8 cellular contexts compared by ENCODE assay signal in the genomic region with DNA sequence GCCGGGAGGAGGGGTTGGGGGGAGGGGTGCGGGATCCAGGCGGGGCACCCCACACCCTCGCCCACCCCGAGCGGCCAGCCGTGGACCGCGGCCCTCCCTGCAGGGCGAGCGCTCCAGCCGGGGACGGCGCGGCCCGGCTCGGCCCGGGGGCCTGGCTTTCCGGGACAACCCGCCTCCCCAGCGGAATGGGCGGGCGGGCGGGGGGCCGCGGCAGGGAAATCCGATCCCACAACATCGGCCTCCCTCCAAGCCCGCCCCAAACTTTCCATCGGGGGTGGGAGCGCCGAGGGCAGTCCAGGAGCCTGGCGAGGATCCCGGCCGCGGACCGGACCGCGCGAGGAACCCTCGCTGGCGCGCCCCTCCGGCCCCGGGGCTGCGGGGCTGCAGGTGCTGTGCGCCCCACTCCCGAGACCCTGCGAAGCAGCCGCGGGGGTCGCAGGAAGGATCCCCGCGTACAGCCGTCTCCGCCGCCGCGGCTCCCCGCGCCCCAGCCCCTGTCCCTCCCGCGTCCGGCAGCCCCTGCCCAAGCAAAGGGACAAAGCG. TPM values are rescaled to one million over a fixed set of nuclear protein-coding genes. Genes with fewer than 3 reads are reported as not detected.
DNase-seq lines count a peak whose midpoint lies in the region; ATAC-seq and TF ChIP-seq lines count a peak whose summit lies in the region.

No MANE protein-coding gene starts in this region.

- ATAC-seq in T-cell (replicated peaks in 1 of 4) (peak in 3 of 4 experiments; percentile 1 to 8 (median 2)), aorta (ENCODE audit: low FRiP score) (peak; percentile 77), GM21717 (IDR thresholded peaks at IDR 0.05; ENCODE audit: unreplicated experiment) (no peak), GM21528 (IDR thresholded peaks at IDR 0.05; ENCODE audit: low FRiP score, unreplicated experiment) (no peak)

- H3K36me3 Mint-ChIP-seq in T-cell: peaks cover 4% of the 10 kb centered on the region

- TF ChIP-seq POLR2A in esophagus squamous epithelium (IDR thresholded peaks at IDR 0.05): peak in 1 of 4 donors; percentile 4

- H3K4me3 ChIP-seq in HFF-Myc (replicated peaks; ENCODE audit: low read depth, low read length): peak overlapping the region; percentile 68
- peak overlapping the region; percentile 65 to 94 (median 78) for H3K4me3 ChIP-seq in esophagus squamous epithelium
- H3K4me3 ChIP-seq in muscle layer of colon (ENCODE audit: low read depth in 1 of 2, low read length in 2 of 2): peak overlapping the region; percentile 80 to 97
- peak overlapping the region; percentile 89 to 96 for H3K4me3 ChIP-seq in aorta (ENCODE audit: low read length in 2 of 2)

- intact Hi-C loops in esophagus squamous epithelium (cut with DNase I): no loop called here
- intact Hi-C loops in aorta (cut with DNase I): loop anchor here (1.0 to 2.0 kb wide), 2 partner anchors 17 to 38 kb away; no protein-coding TSS in a partner anchor

- H3K4me1 ChIP-seq in esophagus squamous epithelium (peaks cover 45 to 90% (median 59%) of the 10 kb centered on the region in 3 donors), muscle layer of colon (ENCODE audit: insufficient read depth, low read length) (peaks cover 57% of the 10 kb centered on the region), aorta (ENCODE audit: control insufficient read depth in 1 of 2, insufficient read depth in 2 of 2, low read length in 2 of 2) (no peaks in the 10 kb centered on the region)

- H3K9me3 ChIP-seq in esophagus squamous epithelium: no peaks in the 10 kb centered on the region
- H3K9me3 ChIP-seq in muscle layer of colon (ENCODE audit: low read length): no peaks in the 10 kb centered on the region
- H3K9me3 ChIP-seq in aorta (ENCODE audit: control insufficient read depth, low read length): no peaks in the 10 kb centered on the region

- POLR2A ChIA-PET in T-cell (lab: Charles Lee): no interaction called here

- peak overlapping the region; percentile 95 to 100 (median 97) for H3K27ac ChIP-seq in esophagus squamous epithelium
- peak overlapping the region; percentile 100 for H3K27ac ChIP-seq in muscle layer of colon (ENCODE audit: low read depth, low read length)
- H3K27ac ChIP-seq in aorta (ENCODE audit: low read depth in 1 of 2, low read length in 2 of 2): peak overlapping the region; percentile 85 to 96

- 0% methylated on average over 11 of the region's 65 CpGs; no CpG with 5 or more reads in 1 of the 2 donors for WGBS in esophagus squamous epithelium, 2 donors
- WGBS in aorta, 2 donors: 1 to 2% methylated on average over 30 to 65 of the region's 65 CpGs

- no peak overlapping the region for H3K27ac Mint-ChIP-seq in T-cell

- H3K27me3 ChIP-seq in esophagus squamous epithelium (no peaks in the 10 kb centered on the region), muscle layer of colon (ENCODE audit: control insufficient read depth in 1 of 2, insufficient read depth in 2 of 2, low read length in 2 of 2) (no peaks in the 10 kb centered on the region), aorta (ENCODE audit: control insufficient read depth in 1 of 2, insufficient read depth in 2 of 2, low read length in 1 of 2) (no peaks in the 10 kb centered on the region)

- DNase-seq in COR-L47 (lab: John Stamatoyannopoulos, UW): peak; percentile 36
- DNase-seq in HFF-Myc (ENCODE audit: extremely low read depth, low read depth): no peak
- peak in 1 of 34 experiments; percentile 5 for DNase-seq in T-cell
- DNase-seq in esophagus squamous epithelium (lab: John Stamatoyannopoulos, UW): no peak
- peak; percentile 92 to 95 for DNase-seq in aorta

- TF ChIP-seq CTCF in HFF-Myc (IDR thresholded peaks at IDR 0.05; ENCODE audit: low read depth, low read length, missing control alignments): no peak
- TF ChIP-seq CTCF in esophagus squamous epithelium (IDR thresholded peaks at IDR 0.05): peak in 1 of 6 experiments; percentile 3

- CTCF ChIA-PET in T-cell (lab: Charles Lee): interaction anchor here in 1 of 2 donors (1.7 kb wide), 1 partner anchor 12 kb away, joined by 9 read pairs; a partner anchor contains a TSS

- H3K9ac ChIP-seq in muscle layer of colon (ENCODE audit: low read length): peak overlapping the region; percentile 61

- H3K36me3 ChIP-seq in esophagus squamous epithelium: peaks cover 11 to 33% (median 19%) of the 10 kb centered on the region in 3 donors
- H3K36me3 ChIP-seq in muscle layer of colon (ENCODE audit: insufficient read depth, low read length): peaks cover 36% of the 10 kb centered on the region
- peaks cover 0 to 7% of the 10 kb centered on the region in 2 donors for H3K36me3 ChIP-seq in aorta (ENCODE audit: control insufficient read depth in 1 of 2, insufficient read depth in 2 of 2, low read length in 1 of 2)

- H3K4me1 Mint-ChIP-seq in T-cell: peaks cover 38 to 55% (median 48%) of the 10 kb centered on the region in 3 donors

- no peaks in the 10 kb centered on the region for H3K9me3 Mint-ChIP-seq in T-cell

- no peaks in the 10 kb centered on the region for H3K27me3 Mint-ChIP-seq in T-cell

- peak overlapping the region in 2 of 3 donors; percentile 60 to 86 for H3K4me3 Mint-ChIP-seq in T-cell

RNA-seq across cellular contexts. Expression of a gene that starts 0.5 kb away (rescaled TPM):
- total RNA-seq in T-cell (10 to 100 TPM; 36.3 to 89.0 (median 72.3) TPM), esophagus squamous epithelium (10 to 100 TPM in 2 of 4 donors, 1 to 10 TPM in 2; 7.4 to 23.8 (median 12.8) TPM), aorta (10 to 100 TPM; 49.6 to 55.6 TPM)
- 10 to 100 TPM in 1 of 2 donors, 1 to 10 TPM in 1; 6.1 to 38.8 TPM for polyA plus RNA-seq in aorta

RNA-seq across cellular contexts. Expression of a gene that starts 11.5 kb away (rescaled TPM):
- total RNA-seq in T-cell (10 to 100 TPM; 16.9 to 25.0 (median 19.2) TPM), esophagus squamous epithelium (10 to 100 TPM in 3 of 4 donors, 1 to 10 TPM in 1; 7.1 to 17.2 (median 14.0) TPM), aorta (10 to 100 TPM in 1 of 2 donors, 1 to 10 TPM in 1; 10.0 to 12.7 TPM)
- polyA plus RNA-seq in aorta: 10 to 100 TPM; 14.0 to 20.5 TPM

RNA-seq across cellular contexts. Expression of a gene that starts 25.5 kb away (rescaled TPM):
- total RNA-seq in T-cell (10 to 100 TPM; 10.1 to 19.5 (median 16.4) TPM), esophagus squamous epithelium (1 to 10 TPM in 3 of 4 donors, under 1 TPM in 1; 1.00 to 3.4 (median 2.1) TPM), aorta (1 to 10 TPM; 4.6 to 5.4 TPM)
- 1 to 10 TPM in 1 of 2 donors, not detected in 1; 5.3 TPM for polyA plus RNA-seq in aorta

RNA-seq across cellular contexts. Expression of a gene that starts 53.3 kb away (rescaled TPM):
- total RNA-seq in T-cell (10 to 100 TPM; 44.2 to 55.3 (median 48.0) TPM), esophagus squamous epithelium (10 to 100 TPM in 1 of 4 donors, 1 to 10 TPM in 3; 3.7 to 10.2 (median 5.5) TPM), aorta (10 to 100 TPM; 11.1 to 16.8 TPM)
- polyA plus RNA-seq in aorta: 10 to 100 TPM in 1 of 2 donors, 1 to 10 TPM in 1; 2.9 to 10.2 TPM

Comparison
In these comparisons a context has a peak if more than half of its experiments do, and no peak if none do; other contexts are left out.
1. DNase-seq: peak in COR-L47 (single experiment) and aorta (2 of 2); none in HFF-Myc (single experiment) and esophagus squamous epithelium (single experiment).
2. ATAC-seq: peak in T-cell (3 of 4) and aorta (single experiment); none in GM21717 (single experiment) and GM21528 (single experiment).
3. Peak in every context shown above with its lines, with median percentiles within 50 percentile points of each other: H3K4me3 ChIP-seq and H3K27ac ChIP-seq.